Comparison of ENCODE assay signal across 15 cellular contexts in genomic region chr6:108619431-108620197, GRCh38. TPM values are rescaled to one million over a fixed set of nuclear protein-coding genes. Genes with fewer than 3 reads are reported as not detected.
DNase-seq lines count a peak whose midpoint lies in the region; ATAC-seq, FAIRE-seq and TF ChIP-seq lines count a peak whose summit lies in the region.
"Had no signal": no experiment of that assay in that cellular context is flagged by ENCODE, and none has a peak within 500 bp of the region (broad histone marks: within the 10 kb centered on the region; RNA-seq: fewer than 3 reads in every experiment).

No MANE protein-coding gene starts in this region.

- H3K9me3 ChIP-seq in spleen: no peaks in the 10 kb centered on the region
- H3K9me3 ChIP-seq: gastroesophageal sphincter had no signal

- DNase-seq in RPMI7951 (ENCODE audit: low read depth) (peak; percentile 13), fibroblast of villous mesenchyme (ENCODE audit: low read depth) (peak; percentile 41), spleen (no peak), amygdala (lab: John Stamatoyannopoulos, UW) (no peak), germinal center (ENCODE audit: low spot score) (no peak), urothelium cell line (ENCODE audit: low spot score) (no peak), NOMO-1 treated with DMSO at 0.1 percent for 48 hours (lab: John Stamatoyannopoulos, UW; ENCODE audit: unreplicated experiment) (no peak)
- DNase-seq: activated CD4-positive, alpha-beta T cell treated with anti-CD3 and anti-CD28 coated beads, Interleukin-2, amount 10 ng/mL, durations not matched to agents 7 days and 5 days; amniotic stem cell; CD8-positive, alpha-beta T cell; GDM1 had no signal

- 50 to 67% (median 57%) methylated on average over 2 of the region's 2 CpGs for whole genome bisulfite sequencing in spleen, 5 donors

- TF ChIP-seq CTCF in fibroblast of villous mesenchyme (IDR thresholded peaks at IDR 0.05; ENCODE audit: insufficient read depth, low read depth, low read length) (no peak), spleen (IDR thresholded peaks at IDR 0.05 in 8 of 11, conservative IDR thresholded peaks at IDR 0.05 in 3 of 11) (no peak)

- peaks cover 26 to 100% (median 70%) of the 10 kb centered on the region in 6 donors for H3K4me1 ChIP-seq in spleen

- intact Hi-C loops in spleen (cut with DNase I; ENCODE audit: low total_unique reads): no loop called here

- H3K4me3 ChIP-seq in fibroblast of villous mesenchyme (ENCODE audit: low read depth, low read length) (no peak overlapping the region), spleen (no peak overlapping the region)
- H3K4me3 ChIP-seq: gastroesophageal sphincter had no signal

- ATAC-seq in HG03280 (IDR thresholded peaks at IDR 0.05; ENCODE audit: unreplicated experiment): peak; percentile 33
- ATAC-seq: CD8-positive, alpha-beta T cell; gastroesophageal sphincter; sciatic nerve had no signal

- peak overlapping the region in 5 of 8 donors; percentile 21 to 50 (median 41) for H3K27ac ChIP-seq in spleen

- no peaks in the 10 kb centered on the region for H3K36me3 ChIP-seq in spleen
- H3K36me3 ChIP-seq: gastroesophageal sphincter had no signal

- no peak for FAIRE-seq in urothelium cell line (lab: Jason Lieb, UNC)
- FAIRE-seq: H1 had no signal

- no peak for TF ChIP-seq POLR2A in spleen (IDR thresholded peaks at IDR 0.05)

- no peaks in the 10 kb centered on the region for H3K27me3 ChIP-seq in spleen (replicated peaks in 1 of 7)
- H3K27me3 ChIP-seq: gastroesophageal sphincter had no signal

RNA-seq across cellular contexts. Expression of gene FOXO3, which starts 58.9 kb away (rescaled TPM):
- 16.2 and 19.0 TPM in 2 replicates for total RNA-seq in RPMI7951 (2014; rRNA removed; shearing (Covaris generic))
- 41.9 and 43.2 TPM in 2 replicates for total RNA-seq in fibroblast of villous mesenchyme
- total RNA-seq in spleen: 10 to 100 TPM; 45.8 to 86.9 (median 75.2) TPM
- polyA plus RNA-seq in spleen: 10 to 100 TPM in 2 of 3 donors, 1 to 10 TPM in 1; 9.4 to 12.6 (median 12.0) TPM

Comparison
In these comparisons a context has a peak if more than half of its experiments do, and no peak if none do; other contexts are left out.
1. DNase-seq: peak in RPMI7951 (single experiment) and fibroblast of villous mesenchyme (single experiment); none in spleen (single experiment), amygdala (0 of 56), germinal center (single experiment), urothelium cell line (single experiment) and NOMO-1 treated with DMSO at 0.1 percent for 48 hours (single experiment).